Comparison of ENCODE assay signal across 11 cellular contexts in the genomic region with DNA sequence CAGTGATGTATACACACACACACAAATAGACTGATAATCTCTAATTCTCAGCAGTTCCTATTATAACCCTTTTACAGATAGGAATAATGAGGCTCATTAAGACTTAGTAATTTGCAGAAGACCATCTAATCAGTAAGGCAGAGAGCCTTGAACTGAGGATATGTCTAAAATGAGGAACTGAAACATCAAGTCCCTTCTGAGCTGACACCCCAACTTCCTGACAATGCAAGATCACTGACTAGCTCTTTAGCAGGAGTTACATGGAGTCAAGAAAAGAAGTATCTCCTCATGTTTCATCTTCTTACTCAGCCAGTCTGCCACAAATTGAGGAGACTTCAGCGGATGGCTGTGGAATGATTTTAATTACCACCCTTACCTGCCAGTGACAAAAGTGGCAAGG.
A peak's percentile ranks its signal among the peaks of the same experiment; 100 is the strongest.
DNase-seq lines count a peak whose midpoint lies in the region; ATAC-seq and FAIRE-seq lines count a peak whose summit lies in the region.
"Had no signal": no experiment of that assay in that cellular context is flagged by ENCODE, and none has a peak within 500 bp of the region (broad histone marks: within the 10 kb centered on the region; RNA-seq: fewer than 3 reads in every experiment).

No MANE protein-coding gene starts in this region.

- H3K27me3 ChIP-seq in SJCRH30: no peaks in the 10 kb centered on the region

- peak; percentile 99 for ATAC-seq in GM21526 (IDR thresholded peaks at IDR 0.05; ENCODE audit: low FRiP score, unreplicated experiment)
- ATAC-seq in HG03175 (IDR thresholded peaks at IDR 0.05; ENCODE audit: unreplicated experiment): peak; percentile 99
- ATAC-seq: CD8-positive, alpha-beta T cell had no signal

- FAIRE-seq in GM18507 (lab: Jason Lieb, UNC): peak; percentile 71
- FAIRE-seq: frontal cortex had no signal

- DNase-seq in GM18507 (ENCODE audit: extremely low spot score, insufficient read length, low read depth) (peak; percentile 0), SKM-1 treated with dmso at 0.1 percent for 144 hours (lab: John Stamatoyannopoulos, UW; ENCODE audit: unreplicated experiment) (peak; percentile 54), HT-29 (ENCODE audit: low spot score) (no peak), GM03348 (ENCODE audit: low spot score) (no peak), SJCRH30 (no peak), kidney tubule cell (ENCODE audit: low spot score) (no peak)
- DNase-seq: CD8-positive, alpha-beta T cell; stimulated activated CD4-positive, alpha-beta T cell treated with anti-CD3 and anti-CD28 coated beads, Interleukin-15, amount 100 ng/mL, for 24 hours had no signal

- no peaks in the 10 kb centered on the region for H3K4me1 ChIP-seq in SJCRH30

- no peaks in the 10 kb centered on the region for H3K36me3 ChIP-seq in SJCRH30

- H3K27ac ChIP-seq in SJCRH30: no peak overlapping the region

- H3K9me3 ChIP-seq in SJCRH30 (replicated peaks): no peaks in the 10 kb centered on the region

- no peak overlapping the region for H3K4me3 ChIP-seq in SJCRH30

Comparison
In these comparisons a context has a peak if more than half of its experiments do, and no peak if none do; other contexts are left out.
1. DNase-seq: peak in GM18507 (single experiment) and SKM-1 treated with dmso at 0.1 percent for 144 hours (single experiment); none in HT-29 (single experiment), GM03348 (single experiment), SJCRH30 (0 of 2) and kidney tubule cell (single experiment).